25 cellular contexts compared by ENCODE assay signal in genomic region chr2:153474407-153474806, GRCh38. TPM values are rescaled to one million over a fixed set of nuclear protein-coding genes. Genes with fewer than 3 reads are reported as not detected.
DNase-seq lines count a peak whose midpoint lies in the region; TF ChIP-seq lines count a peak whose summit lies in the region.
"Had no signal": no experiment of that assay in that cellular context is flagged by ENCODE, and none has a peak within 500 bp of the region (broad histone marks: within the 10 kb centered on the region; RNA-seq: fewer than 3 reads in every experiment).

No MANE protein-coding gene starts in this region.

- H4K20me1 ChIP-seq in Karpas-422 (ENCODE audit: insufficient read depth, low read depth, low read length): no peaks in the 10 kb centered on the region

- DNase-seq in Ammon's horn (ENCODE audit: low spot score) (peak; percentile 21), Karpas-422 (peak; percentile 42), NCI-H82 treated with DMSO at 0.1 percent for 48 hours (lab: John Stamatoyannopoulos, UW; ENCODE audit: unreplicated experiment) (peak; percentile 98), glutamatergic neuron (no peak), dorsolateral prefrontal cortex (no peak), SHP77 treated with DMSO at 0.1 percent for 48 hours (lab: John Stamatoyannopoulos, UW) (no peak), cardiac septum (ENCODE audit: low spot score) (no peak), chondrocyte (ENCODE audit: low spot score) (no peak)
- DNase-seq: activated CD4-positive, alpha-beta T cell treated with anti-CD3 and anti-CD28 coated beads, Interleukin-2, amount 50 U/mL, for 4 hours; activated CD4-positive, CD25-positive, alpha-beta regulatory T cell; activated CD8-positive, alpha-beta memory T cell treated with anti-CD3 and anti-CD28 coated beads, Interleukin-2, amount 50 U/mL, for 48 hours; activated effector memory CD4-positive, alpha-beta T cell treated with Interleukin-2 at 50 U/mL for 16 hours; AML-193; cerebellar nuclear complex; DMS53; GF-D8; NCI-H2081 treated with DMSO at 0.1 percent for 48 hours; NCI-H510A; nucleus accumbens; T-helper 9 cell had no signal

- H3K27me3 ChIP-seq in Karpas-422 (ENCODE audit: low read length) (no peaks in the 10 kb centered on the region), dorsolateral prefrontal cortex (peaks cover 0 to 37% (median 19%) of the 10 kb centered on the region in 45 donors)

- H3K4me2 ChIP-seq in Karpas-422 (ENCODE audit: low read depth, low read length, poor library complexity, severe bottlenecking): no peak overlapping the region

- intact Hi-C loops in dorsolateral prefrontal cortex (cut with DNase I) (loop anchor here (10.0 kb wide), 5 partner anchors 310 to 1440 kb away; partner anchors contain the start of gene STAM2 (in 1 of the 2)), cardiac septum (cut with DNase I) (no loop called here)

- H3K4me1 Mint-ChIP-seq in glutamatergic neuron (ENCODE audit: low read depth, unreplicated experiment) (peaks cover 21% of the 10 kb centered on the region), chondrocyte (ENCODE audit: low read depth) (peaks cover 13% of the 10 kb centered on the region)

- TF ChIP-seq CTCF in glutamatergic neuron (IDR thresholded peaks at IDR 0.05; ENCODE audit: partially characterized antibody, unreplicated experiment): no peak
- TF ChIP-seq CTCF in dorsolateral prefrontal cortex (IDR thresholded peaks at IDR 0.05 in 54 of 56, conservative IDR thresholded peaks at IDR 0.05 in 2 of 56; ENCODE audit: low read depth in 1 of 56, partially characterized antibody in 56 of 56): no peak
- no peak for TF ChIP-seq CTCF in chondrocyte (IDR thresholded peaks at IDR 0.05)

- H3K27ac ChIP-seq in Karpas-422 (ENCODE audit: low read length) (no peak overlapping the region), dorsolateral prefrontal cortex (no peak overlapping the region)
- H3K27ac ChIP-seq: skin epidermis had no signal

- H2AFZ ChIP-seq in Karpas-422 (ENCODE audit: low read length): no peak overlapping the region

- no peaks in the 10 kb centered on the region for H3K79me2 ChIP-seq in Karpas-422 (ENCODE audit: low read length)

- H3K36me3 Mint-ChIP-seq in glutamatergic neuron (ENCODE audit: unreplicated experiment) (no peaks in the 10 kb centered on the region), chondrocyte (ENCODE audit: low read depth) (no peaks in the 10 kb centered on the region)
- H3K36me3 Mint-ChIP-seq: type B pancreatic cell had no signal

- no peaks in the 10 kb centered on the region for H3K9me3 ChIP-seq in Karpas-422 (ENCODE audit: low read length)

- H3K4me3 ChIP-seq in Karpas-422 (ENCODE audit: low read length): no peak overlapping the region
- no peak overlapping the region for H3K4me3 ChIP-seq in dorsolateral prefrontal cortex
- H3K4me3 ChIP-seq: skin epidermis had no signal

- H3K27ac Mint-ChIP-seq in glutamatergic neuron (ENCODE audit: unreplicated experiment): peak overlapping the region; percentile 97
- no peak overlapping the region for H3K27ac Mint-ChIP-seq in chondrocyte (ENCODE audit: unreplicated experiment)
- H3K27ac Mint-ChIP-seq: type B pancreatic cell had no signal

- H3K27me3 Mint-ChIP-seq in glutamatergic neuron (ENCODE audit: unreplicated experiment) (peaks cover 14% of the 10 kb centered on the region), chondrocyte (ENCODE audit: low read depth) (peaks cover 51% of the 10 kb centered on the region)

- H3K4me3 Mint-ChIP-seq in glutamatergic neuron (ENCODE audit: unreplicated experiment) (peak overlapping the region; percentile 94), chondrocyte (ENCODE audit: unreplicated experiment) (no peak overlapping the region)

- H3K36me3 ChIP-seq in Karpas-422 (ENCODE audit: insufficient read depth, low read length): no peaks in the 10 kb centered on the region

- H3K9me2 ChIP-seq in Karpas-422 (replicated peaks; ENCODE audit: insufficient read depth, low read length): no peaks in the 10 kb centered on the region

- no peak overlapping the region for H3K9ac ChIP-seq in Karpas-422 (ENCODE audit: low read length)

- 0 out of 2 replicates have a peak, but pooled peaks cover 3% of the 10 kb centered on the region for H3K4me1 ChIP-seq in Karpas-422 (ENCODE audit: low read length)

- H3K9me3 Mint-ChIP-seq in glutamatergic neuron (ENCODE audit: unreplicated experiment): peaks cover 8% of the 10 kb centered on the region
- no peaks in the 10 kb centered on the region for H3K9me3 Mint-ChIP-seq in chondrocyte (ENCODE audit: low read depth)
- H3K9me3 Mint-ChIP-seq: type B pancreatic cell had no signal

RNA-seq across cellular contexts. Expression of gene RPRM, which starts 4.2 kb away (rescaled TPM):
- total RNA-seq in Karpas-422 (2014; rRNA removed; shearing (Covaris generic); ENCODE audit: low replicate concordance): not detected in 2 replicates
- 95.9 TPM for total RNA-seq in glutamatergic neuron (ENCODE audit: unreplicated experiment)
- 10 to 100 TPM in 65 of 120 experiments, 1 to 10 TPM in 55; 1.8 to 28.0 (median 10.7) TPM for total RNA-seq in dorsolateral prefrontal cortex
- not detected for total RNA-seq in cardiac septum
- not detected in 3 replicates for total RNA-seq in chondrocyte
- total RNA-seq: A172, LHCN-M2, pulmonary artery endothelial cell had no signal

Comparison
In these comparisons a context has a peak if more than half of its experiments do, and no peak if none do; other contexts are left out.
1. DNase-seq: peak in Ammon's horn (single experiment), Karpas-422 (single experiment) and NCI-H82 treated with DMSO at 0.1 percent for 48 hours (single experiment); none in glutamatergic neuron (single experiment), dorsolateral prefrontal cortex (0 of 10), SHP77 treated with DMSO at 0.1 percent for 48 hours (single experiment), cardiac septum (single experiment) and chondrocyte (single experiment).